Comparison of ENCODE assay signal across 13 cellular contexts in genomic region chr2:20213651-20214565, GRCh38. TPM values are rescaled to one million over a fixed set of nuclear protein-coding genes. Genes with fewer than 3 reads are reported as not detected.
A peak's percentile ranks its signal among the peaks of the same experiment; 100 is the strongest.
DNase-seq lines count a peak whose midpoint lies in the region; ATAC-seq, FAIRE-seq and TF ChIP-seq lines count a peak whose summit lies in the region.
"Had no signal": no experiment of that assay in that cellular context is flagged by ENCODE, and none has a peak within 500 bp of the region (broad histone marks: within the 10 kb centered on the region; RNA-seq: fewer than 3 reads in every experiment).

No MANE protein-coding gene starts in this region.

- no peak for ATAC-seq in activated CD8-positive, alpha-beta T cell treated with anti-CD3 and anti-CD28 coated beads, Interleukin-2, amount 10 ng/mL, durations not matched to agents 7 days and 5 days
- ATAC-seq: SK-N-SH treated with all-trans-retinoic acid at 6 μM for 48 hours; stimulated activated naive CD8-positive, alpha-beta T cell treated with anti-CD3 and anti-CD28 coated beads, Interleukin-15, Interleukin-2, amounts not matched to agents 100 U/mL and 50 U/mL, for 24 hours had no signal

- H3K4me2 ChIP-seq in astrocyte (ENCODE audit: low read length), result no peak overlapping the region

- TF ChIP-seq CTCF in astrocyte (IDR thresholded peaks at IDR 0.05; ENCODE audit: insufficient read depth, low read depth, low read length) (no peak), neural crest cell (conservative IDR thresholded peaks at IDR 0.05) (no peak)

- peaks cover 6% of the 10 kb centered on the region for H3K27me3 Mint-ChIP-seq in astrocyte (ENCODE audit: low read depth, unreplicated experiment)
- no peaks in the 10 kb centered on the region for H3K27me3 Mint-ChIP-seq in neural crest cell (ENCODE audit: low read depth)
- peaks cover 3% of the 10 kb centered on the region for H3K27me3 Mint-ChIP-seq in activated CD8-positive, alpha-beta T cell treated with anti-CD3 and anti-CD28 coated beads, Interleukin-2, amount 10 ng/mL, durations not matched to agents 7 days and 5 days (ENCODE audit: low read depth)

- H3K27me3 ChIP-seq in astrocyte (ENCODE audit: insufficient read depth, low read length), result no peaks in the 10 kb centered on the region
- H3K27me3 ChIP-seq: sigmoid colon had no signal

- TF ChIP-seq POLR2A in GM12891 (IDR thresholded peaks at IDR 0.05; ENCODE audit: low read depth, low read length), result no peak

- CTCF ChIA-PET in activated CD8-positive, alpha-beta T cell treated with anti-CD3 and anti-CD28 coated beads, Interleukin-2, amount 10 ng/mL, durations not matched to agents 7 days and 5 days (lab: Charles Lee), result interaction anchor here (0.8 to 1.3 kb wide), 2 partner anchors 12 kb away, joined by 3 read pairs; partner anchors contain the start of gene SDC1

- DNase-seq in GM12891 (ENCODE audit: insufficient read length, low spot score) (no peak), HuH-7.5 (ENCODE audit: low spot score) (peak; percentile 89), astrocyte (ENCODE audit: low read depth) (no peak), neural crest cell (ENCODE audit: low read depth, low spot score) (no peak), NOMO-1 (lab: John Stamatoyannopoulos, UW; ENCODE audit: unreplicated experiment in 2 of 2) (no peak), DMS114 treated with DMSO at 0.1 percent for 48 hours (lab: John Stamatoyannopoulos, UW; ENCODE audit: unreplicated experiment) (no peak)
- DNase-seq in activated CD8-positive, alpha-beta T cell treated with anti-CD3 and anti-CD28 coated beads, Interleukin-2, amount 10 ng/mL, durations not matched to agents 7 days and 5 days, result no peak
- DNase-seq in effector CD8-positive, alpha-beta T cell (lab: John Stamatoyannopoulos, UW), result no peak
- DNase-seq: activated CD8-positive, alpha-beta memory T cell treated with anti-CD3 and anti-CD28 coated beads, Interleukin-2, amount 50 U/mL, for 4 hours; sigmoid colon; stimulated activated naive CD8-positive, alpha-beta T cell treated with anti-CD3 and anti-CD28 coated beads, Interleukin-15, Interleukin-2, amounts not matched to agents 100 U/mL and 50 U/mL, for 24 hours had no signal

- no peak overlapping the region for H3K4me3 ChIP-seq in astrocyte (ENCODE audit: insufficient read depth, low read depth, low read length)
- H3K4me3 ChIP-seq: sigmoid colon had no signal

- no peaks in the 10 kb centered on the region for H3K4me1 Mint-ChIP-seq in astrocyte (ENCODE audit: low read depth, unreplicated experiment)
- peaks cover 37% of the 10 kb centered on the region for H3K4me1 Mint-ChIP-seq in neural crest cell
- H3K4me1 Mint-ChIP-seq in activated CD8-positive, alpha-beta T cell treated with anti-CD3 and anti-CD28 coated beads, Interleukin-2, amount 10 ng/mL, durations not matched to agents 7 days and 5 days (ENCODE audit: low read depth), result no peaks in the 10 kb centered on the region

- peaks cover 60% of the 10 kb centered on the region for H3K79me2 ChIP-seq in astrocyte (ENCODE audit: insufficient read depth, low read length)

- H3K36me3 Mint-ChIP-seq in astrocyte (ENCODE audit: low read depth, unreplicated experiment), result peaks cover 2% of the 10 kb centered on the region
- H3K36me3 Mint-ChIP-seq in neural crest cell (ENCODE audit: low read depth), result peaks cover 3% of the 10 kb centered on the region
- H3K36me3 Mint-ChIP-seq in activated CD8-positive, alpha-beta T cell treated with anti-CD3 and anti-CD28 coated beads, Interleukin-2, amount 10 ng/mL, durations not matched to agents 7 days and 5 days (ENCODE audit: low read depth), result no peaks in the 10 kb centered on the region
- H3K36me3 Mint-ChIP-seq: IgD-negative memory B cell had no signal

- no peak overlapping the region for H3K27ac ChIP-seq in astrocyte (ENCODE audit: low read depth, low read length)
- H3K27ac ChIP-seq: sigmoid colon had no signal

- FAIRE-seq in GM12891 (lab: Jason Lieb, UNC), result peak; percentile 76
- no peak for FAIRE-seq in astrocyte (lab: Jason Lieb, UNC)

- H3K9me3 Mint-ChIP-seq in astrocyte (ENCODE audit: unreplicated experiment) (no peaks in the 10 kb centered on the region), neural crest cell (no peaks in the 10 kb centered on the region)
- no peaks in the 10 kb centered on the region for H3K9me3 Mint-ChIP-seq in activated CD8-positive, alpha-beta T cell treated with anti-CD3 and anti-CD28 coated beads, Interleukin-2, amount 10 ng/mL, durations not matched to agents 7 days and 5 days (ENCODE audit: insufficient read depth)
- H3K9me3 Mint-ChIP-seq: IgD-negative memory B cell had no signal

- POLR2A ChIA-PET in activated CD8-positive, alpha-beta T cell treated with anti-CD3 and anti-CD28 coated beads, Interleukin-2, amount 10 ng/mL, durations not matched to agents 7 days and 5 days (lab: Charles Lee), result no interaction called here

- H3K9me3 ChIP-seq in astrocyte (ENCODE audit: insufficient read depth, low read depth, low read length), result no peaks in the 10 kb centered on the region
- H3K9me3 ChIP-seq: sigmoid colon had no signal

- H3K9ac ChIP-seq in astrocyte (ENCODE audit: low read length), result no peak overlapping the region

- H3K4me3 Mint-ChIP-seq in astrocyte (ENCODE audit: unreplicated experiment) (peak overlapping the region; percentile 62), neural crest cell (peak overlapping the region; percentile 13)
- no peak overlapping the region for H3K4me3 Mint-ChIP-seq in activated CD8-positive, alpha-beta T cell treated with anti-CD3 and anti-CD28 coated beads, Interleukin-2, amount 10 ng/mL, durations not matched to agents 7 days and 5 days
- H3K4me3 Mint-ChIP-seq: IgD-negative memory B cell had no signal

- H4K20me1 ChIP-seq in astrocyte (ENCODE audit: insufficient read depth, low read length), result peaks cover 26% of the 10 kb centered on the region

- H3K36me3 ChIP-seq in astrocyte (ENCODE audit: insufficient read depth, low read length), result no peaks in the 10 kb centered on the region
- H3K36me3 ChIP-seq: sigmoid colon had no signal

- H2AFZ ChIP-seq in astrocyte (ENCODE audit: low read depth, low read length), result no peak overlapping the region

- H3K4me1 ChIP-seq in astrocyte (ENCODE audit: insufficient read depth, low read length), result peaks cover 8% of the 10 kb centered on the region
- H3K4me1 ChIP-seq: sigmoid colon had no signal

- no peak overlapping the region for H3K27ac Mint-ChIP-seq in astrocyte (ENCODE audit: unreplicated experiment)
- no peak overlapping the region for H3K27ac Mint-ChIP-seq in neural crest cell (ENCODE audit: unreplicated experiment)
- no peak overlapping the region for H3K27ac Mint-ChIP-seq in activated CD8-positive, alpha-beta T cell treated with anti-CD3 and anti-CD28 coated beads, Interleukin-2, amount 10 ng/mL, durations not matched to agents 7 days and 5 days
- H3K27ac Mint-ChIP-seq: IgD-negative memory B cell had no signal

TF ChIP-seq in GM12891, 5 proteins besides CTCF, POLR2A, EP300 and RAD21:
- TF ChIP-seq TAF1 (IDR thresholded peaks at IDR 0.05; ENCODE audit: low read depth, low read length) (no peak), POLR2AphosphoS5 (IDR thresholded peaks at IDR 0.05; ENCODE audit: low read depth, low read length) (no peak), PAX5 (IDR thresholded peaks at IDR 0.05; ENCODE audit: insufficient read depth, low read length, severe bottlenecking) (no peak), POU2F2 (IDR thresholded peaks at IDR 0.05; ENCODE audit: low read depth, low read length) (no peak), SPI1 (IDR thresholded peaks at IDR 0.05; ENCODE audit: low read depth, low read length) (no peak)

RNA-seq across cellular contexts. Expression of gene SDC1, which starts 11.0 kb away (rescaled TPM):
- polyA plus RNA-seq in GM12891 (2012; ENCODE audit: low read depth, missing spikeins), result 25.5 TPM
- total RNA-seq in astrocyte (74.3 and 92.7 TPM in 2 replicates), neural crest cell (81.0 and 85.4 TPM in 2 replicates)
- not detected for total RNA-seq in activated CD8-positive, alpha-beta T cell treated with anti-CD3 and anti-CD28 coated beads, Interleukin-2, amount 10 ng/mL, durations not matched to agents 7 days and 5 days

Comparison
In these comparisons a context has a peak if more than half of its experiments do, and no peak if none do; other contexts are left out.
1. RNA of gene SDC1, which starts 11.0 kb away (total RNA-seq): 81.0 to 85.4 TPM in neural crest cell and 74.3 to 92.7 TPM in astrocyte; not detected in activated CD8-positive, alpha-beta T cell treated with anti-CD3 and anti-CD28 coated beads, Interleukin-2, amount 10 ng/mL, durations not matched to agents 7 days and 5 days; every median in the first group is over 10 times any median in the second.